Comparison of ENCODE assay signal across 1 cellular context in the genomic region with DNA sequence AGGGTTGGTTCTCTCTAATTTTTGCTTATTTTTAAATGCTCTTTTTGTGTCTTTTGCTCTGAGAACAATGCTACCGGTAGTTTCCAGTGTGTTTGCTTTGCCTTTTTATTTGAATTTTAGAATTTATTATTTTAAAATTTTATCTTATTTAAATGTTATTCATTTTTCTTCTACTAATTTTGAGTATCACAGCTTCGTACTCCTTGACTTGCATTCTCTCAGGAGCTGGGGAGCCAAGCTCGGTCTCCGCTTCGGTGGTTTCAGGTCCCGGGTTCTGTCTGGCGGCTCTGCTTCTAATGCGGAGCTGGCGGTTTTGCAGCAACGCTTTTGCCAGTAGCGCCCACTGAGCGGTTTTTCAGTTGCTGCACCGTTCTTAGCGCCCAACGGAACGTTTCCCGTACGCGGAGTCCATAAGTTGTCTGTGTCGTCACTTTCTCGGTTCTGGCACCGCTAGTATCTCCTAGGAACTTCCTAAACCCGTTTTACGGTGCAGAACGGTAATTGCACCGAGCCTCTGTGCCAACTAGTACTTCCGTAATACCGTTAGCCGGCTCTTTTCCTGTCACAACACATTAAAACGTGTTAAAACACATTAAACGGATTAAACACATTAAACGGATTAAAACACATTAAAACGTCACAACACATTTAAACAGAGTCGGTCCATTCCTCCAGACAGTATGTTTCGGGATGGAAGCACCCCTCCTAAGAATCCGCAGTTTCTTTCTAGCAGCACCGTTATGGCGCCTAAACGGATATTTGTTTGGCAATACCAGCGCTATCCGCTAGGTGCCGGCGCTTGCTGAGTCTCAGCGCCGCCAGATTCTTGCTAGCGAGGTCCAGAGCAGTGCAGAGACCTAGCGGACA.
TF ChIP-seq lines count a peak whose summit lies in the region.

No MANE protein-coding gene starts in this region.

TF ChIP-seq in HepG2, 621 proteins besides CTCF, POLR2A, EP300 and RAD21 (continued from another document):
- TF ChIP-seq, protein P1, sequence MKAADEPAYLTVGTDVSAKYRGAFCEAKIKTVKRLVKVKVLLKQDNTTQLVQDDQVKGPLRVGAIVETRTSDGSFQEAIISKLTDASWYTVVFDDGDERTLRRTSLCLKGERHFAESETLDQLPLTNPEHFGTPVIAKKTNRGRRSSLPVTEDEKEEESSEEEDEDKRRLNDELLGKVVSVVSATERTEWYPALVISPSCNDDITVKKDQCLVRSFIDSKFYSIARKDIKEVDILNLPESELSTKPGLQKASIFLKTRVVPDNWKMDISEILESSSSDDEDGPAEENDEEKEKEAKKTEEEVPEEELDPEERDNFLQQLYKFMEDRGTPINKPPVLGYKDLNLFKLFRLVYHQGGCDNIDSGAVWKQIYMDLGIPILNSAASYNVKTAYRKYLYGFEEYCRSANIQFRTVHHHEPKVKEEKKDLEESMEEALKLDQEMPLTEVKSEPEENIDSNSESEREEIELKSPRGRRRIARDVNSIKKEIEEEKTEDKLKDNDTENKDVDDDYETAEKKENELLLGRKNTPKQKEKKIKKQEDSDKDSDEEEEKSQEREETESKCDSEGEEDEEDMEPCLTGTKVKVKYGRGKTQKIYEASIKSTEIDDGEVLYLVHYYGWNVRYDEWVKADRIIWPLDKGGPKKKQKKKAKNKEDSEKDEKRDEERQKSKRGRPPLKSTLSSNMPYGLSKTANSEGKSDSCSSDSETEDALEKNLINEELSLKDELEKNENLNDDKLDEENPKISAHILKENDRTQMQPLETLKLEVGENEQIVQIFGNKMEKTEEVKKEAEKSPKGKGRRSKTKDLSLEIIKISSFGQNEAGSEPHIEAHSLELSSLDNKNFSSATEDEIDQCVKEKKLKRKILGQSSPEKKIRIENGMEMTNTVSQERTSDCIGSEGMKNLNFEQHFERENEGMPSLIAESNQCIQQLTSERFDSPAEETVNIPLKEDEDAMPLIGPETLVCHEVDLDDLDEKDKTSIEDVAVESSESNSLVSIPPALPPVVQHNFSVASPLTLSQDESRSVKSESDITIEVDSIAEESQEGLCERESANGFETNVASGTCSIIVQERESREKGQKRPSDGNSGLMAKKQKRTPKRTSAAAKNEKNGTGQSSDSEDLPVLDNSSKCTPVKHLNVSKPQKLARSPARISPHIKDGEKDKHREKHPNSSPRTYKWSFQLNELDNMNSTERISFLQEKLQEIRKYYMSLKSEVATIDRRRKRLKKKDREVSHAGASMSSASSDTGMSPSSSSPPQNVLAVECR (CRISPR knock-in tag; IDR thresholded peaks at IDR 0.05; ENCODE audit: borderline replicate concordance), result peak; percentile 77; the same call in 1 of the 2 replicates
- TF ChIP-seq, protein P2, sequence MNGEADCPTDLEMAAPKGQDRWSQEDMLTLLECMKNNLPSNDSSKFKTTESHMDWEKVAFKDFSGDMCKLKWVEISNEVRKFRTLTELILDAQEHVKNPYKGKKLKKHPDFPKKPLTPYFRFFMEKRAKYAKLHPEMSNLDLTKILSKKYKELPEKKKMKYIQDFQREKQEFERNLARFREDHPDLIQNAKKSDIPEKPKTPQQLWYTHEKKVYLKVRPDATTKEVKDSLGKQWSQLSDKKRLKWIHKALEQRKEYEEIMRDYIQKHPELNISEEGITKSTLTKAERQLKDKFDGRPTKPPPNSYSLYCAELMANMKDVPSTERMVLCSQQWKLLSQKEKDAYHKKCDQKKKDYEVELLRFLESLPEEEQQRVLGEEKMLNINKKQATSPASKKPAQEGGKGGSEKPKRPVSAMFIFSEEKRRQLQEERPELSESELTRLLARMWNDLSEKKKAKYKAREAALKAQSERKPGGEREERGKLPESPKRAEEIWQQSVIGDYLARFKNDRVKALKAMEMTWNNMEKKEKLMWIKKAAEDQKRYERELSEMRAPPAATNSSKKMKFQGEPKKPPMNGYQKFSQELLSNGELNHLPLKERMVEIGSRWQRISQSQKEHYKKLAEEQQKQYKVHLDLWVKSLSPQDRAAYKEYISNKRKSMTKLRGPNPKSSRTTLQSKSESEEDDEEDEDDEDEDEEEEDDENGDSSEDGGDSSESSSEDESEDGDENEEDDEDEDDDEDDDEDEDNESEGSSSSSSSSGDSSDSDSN (CRISPR knock-in tag; IDR thresholded peaks at IDR 0.05), result peak; percentile 87
- TF ChIP-seq ZFX (CRISPR knock-in tag; IDR thresholded peaks at IDR 0.05; ENCODE audit: low read depth), result peak; percentile 55; the same call in 1 of the 2 replicates
- TF ChIP-seq, protein P3, sequence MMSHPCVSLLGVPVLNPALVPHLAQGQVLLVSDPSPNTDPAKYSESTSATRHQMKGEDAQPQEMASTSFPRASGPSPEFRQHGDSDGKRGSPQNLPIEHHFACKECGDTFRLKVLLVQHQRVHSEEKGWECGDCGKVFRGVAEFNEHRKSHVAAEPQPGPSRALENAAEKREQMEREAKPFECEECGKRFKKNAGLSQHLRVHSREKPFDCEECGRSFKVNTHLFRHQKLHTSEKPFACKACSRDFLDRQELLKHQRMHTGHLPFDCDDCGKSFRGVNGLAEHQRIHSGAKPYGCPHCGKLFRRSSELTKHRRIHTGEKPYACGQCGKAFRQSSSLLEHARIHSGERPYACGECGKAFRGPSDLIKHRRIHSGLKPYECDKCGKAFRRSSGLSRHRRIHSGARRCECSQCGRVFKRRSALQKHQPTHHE (CRISPR knock-in tag; IDR thresholded peaks at IDR 0.05; ENCODE audit: borderline replicate concordance), result no peak; the same call in 1 of the 2 replicates
- TF ChIP-seq KDM2A (CRISPR knock-in tag; IDR thresholded peaks at IDR 0.05; ENCODE audit: borderline replicate concordance, low read depth), result peak; percentile 66; the same call in 1 of the 2 replicates
- TF ChIP-seq, protein P4, sequence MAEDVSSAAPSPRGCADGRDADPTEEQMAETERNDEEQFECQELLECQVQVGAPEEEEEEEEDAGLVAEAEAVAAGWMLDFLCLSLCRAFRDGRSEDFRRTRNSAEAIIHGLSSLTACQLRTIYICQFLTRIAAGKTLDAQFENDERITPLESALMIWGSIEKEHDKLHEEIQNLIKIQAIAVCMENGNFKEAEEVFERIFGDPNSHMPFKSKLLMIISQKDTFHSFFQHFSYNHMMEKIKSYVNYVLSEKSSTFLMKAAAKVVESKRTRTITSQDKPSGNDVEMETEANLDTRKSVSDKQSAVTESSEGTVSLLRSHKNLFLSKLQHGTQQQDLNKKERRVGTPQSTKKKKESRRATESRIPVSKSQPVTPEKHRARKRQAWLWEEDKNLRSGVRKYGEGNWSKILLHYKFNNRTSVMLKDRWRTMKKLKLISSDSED (CRISPR knock-in tag; IDR thresholded peaks at IDR 0.05), result no peak
- TF ChIP-seq, protein P5, sequence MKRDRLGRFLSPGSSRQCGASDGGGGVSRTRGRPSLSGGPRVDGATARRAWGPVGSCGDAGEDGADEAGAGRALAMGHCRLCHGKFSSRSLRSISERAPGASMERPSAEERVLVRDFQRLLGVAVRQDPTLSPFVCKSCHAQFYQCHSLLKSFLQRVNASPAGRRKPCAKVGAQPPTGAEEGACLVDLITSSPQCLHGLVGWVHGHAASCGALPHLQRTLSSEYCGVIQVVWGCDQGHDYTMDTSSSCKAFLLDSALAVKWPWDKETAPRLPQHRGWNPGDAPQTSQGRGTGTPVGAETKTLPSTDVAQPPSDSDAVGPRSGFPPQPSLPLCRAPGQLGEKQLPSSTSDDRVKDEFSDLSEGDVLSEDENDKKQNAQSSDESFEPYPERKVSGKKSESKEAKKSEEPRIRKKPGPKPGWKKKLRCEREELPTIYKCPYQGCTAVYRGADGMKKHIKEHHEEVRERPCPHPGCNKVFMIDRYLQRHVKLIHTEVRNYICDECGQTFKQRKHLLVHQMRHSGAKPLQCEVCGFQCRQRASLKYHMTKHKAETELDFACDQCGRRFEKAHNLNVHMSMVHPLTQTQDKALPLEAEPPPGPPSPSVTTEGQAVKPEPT (CRISPR knock-in tag; IDR thresholded peaks at IDR 0.05; ENCODE audit: low read depth), result peak; percentile 19; the same call in 1 of the 2 replicates
- 0 out of 2 replicates have a peak, but pooled peaks have one; percentile 27 for TF ChIP-seq SIN3A (IDR thresholded peaks at IDR 0.05; ENCODE audit: borderline replicate concordance, low read depth, low read length)
- peak; percentile 18; the same call in 1 of the 2 replicates for TF ChIP-seq ZNF230 (CRISPR knock-in tag; IDR thresholded peaks at IDR 0.05)
